ENCODE assay signal across 8 cellular contexts in the genomic region with DNA sequence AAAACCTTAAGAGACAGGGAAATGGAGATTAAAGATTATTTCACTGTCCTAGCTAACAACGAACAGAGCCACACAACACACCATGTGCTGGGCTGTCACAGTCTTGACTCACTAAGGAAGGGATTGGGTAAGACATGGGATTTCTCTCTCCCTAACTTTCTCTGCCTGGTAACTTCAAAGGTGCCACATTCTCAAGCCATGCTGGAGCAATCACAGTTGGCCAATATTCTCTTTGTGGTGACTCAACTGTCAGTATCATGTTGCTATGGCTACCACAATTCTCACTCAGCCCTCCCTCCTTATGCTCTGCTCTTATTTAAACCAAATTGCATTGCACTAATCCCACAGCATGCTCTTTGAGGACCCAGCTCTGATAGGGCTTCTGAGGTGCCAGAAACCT.
DNase-seq lines count a peak whose midpoint lies in the region; ATAC-seq and TF ChIP-seq lines count a peak whose summit lies in the region.

No MANE protein-coding gene starts in this region.

- no peaks in the 10 kb centered on the region for H3F3A ChIP-seq in OCI-LY1 (ENCODE audit: insufficient read depth, low read length)

- H3K4me1 ChIP-seq in OCI-LY1 (ENCODE audit: insufficient read depth, low read length, severe bottlenecking) (peaks cover 9% of the 10 kb centered on the region), spleen (peaks cover 12 to 48% (median 25%) of the 10 kb centered on the region in 6 donors)

- ATAC-seq in Right ventricle myocardium inferior = peak; percentile 56
- no peak for ATAC-seq in GM21717 (IDR thresholded peaks at IDR 0.05; ENCODE audit: unreplicated experiment)

- no peaks in the 10 kb centered on the region for H3K9me3 ChIP-seq in OCI-LY1 (ENCODE audit: low read length)
- no peaks in the 10 kb centered on the region for H3K9me3 ChIP-seq in spleen

- no peak overlapping the region for H3K4me2 ChIP-seq in OCI-LY1 (ENCODE audit: low read length)

- TF ChIP-seq POLR2A in spleen (IDR thresholded peaks at IDR 0.05) = no peak

- no peak overlapping the region for H2AFZ ChIP-seq in OCI-LY1 (ENCODE audit: low read length)

- TF ChIP-seq CTCF in OCI-LY1 (IDR thresholded peaks at IDR 0.05; ENCODE audit: low read length) = no peak
- no peak for TF ChIP-seq CTCF in spleen (IDR thresholded peaks at IDR 0.05 in 8 of 11, conservative IDR thresholded peaks at IDR 0.05 in 3 of 11)

- H4K20me1 ChIP-seq in OCI-LY1 (ENCODE audit: insufficient read depth, low read length) = no peaks in the 10 kb centered on the region

- H3K79me2 ChIP-seq in OCI-LY1 (ENCODE audit: insufficient read depth, low read length) = peaks cover 21% of the 10 kb centered on the region; the same call in 1 of the 2 replicates

- no peak overlapping the region for H3K4me3 ChIP-seq in OCI-LY1 (ENCODE audit: low read depth, low read length, poor library complexity, severe bottlenecking)
- H3K4me3 ChIP-seq in spleen = no peak overlapping the region

- H3K9me2 ChIP-seq in OCI-LY1 (ENCODE audit: low read depth, low read length) = no peaks in the 10 kb centered on the region

- H3K27me3 ChIP-seq in OCI-LY1 (ENCODE audit: insufficient read depth, low read length) (no peaks in the 10 kb centered on the region), spleen (replicated peaks in 1 of 7) (no peaks in the 10 kb centered on the region)

- H3K9ac ChIP-seq in OCI-LY1 (ENCODE audit: low read length) = no peak overlapping the region

- intact Hi-C loops in Right ventricle myocardium inferior (cut with DNase I) (no loop called here), cardiac septum (cut with DNase I) (no loop called here), spleen (cut with DNase I; ENCODE audit: low total_unique reads) (no loop called here)

- WGBS in spleen, 5 donors = 27 to 75% (median 41%) methylated on average over 1 of the region's 1 CpG

- peaks cover 96% of the 10 kb centered on the region for H3K36me3 ChIP-seq in OCI-LY1 (ENCODE audit: insufficient read depth, low read length)
- H3K36me3 ChIP-seq in spleen = peaks cover 3 to 38% (median 17%) of the 10 kb centered on the region in 6 donors

- DNase-seq in Right ventricle myocardium inferior (ENCODE audit: missing footprints) (no peak), cardiac septum (ENCODE audit: low spot score) (no peak), fibroblast of gingiva (ENCODE audit: low read depth) (peak; percentile 99), spleen (no peak), cerebellar cortex (ENCODE audit: low spot score) (no peak), medulla oblongata (ENCODE audit: extremely low spot score) (no peak)

- peak overlapping the region; percentile 7 for H3K27ac ChIP-seq in OCI-LY1 (ENCODE audit: low read depth, low read length, poor library complexity, severe bottlenecking)
- peak overlapping the region in 7 of 8 donors; percentile 32 to 65 (median 44) for H3K27ac ChIP-seq in spleen
